In genomic region chr9:20307662-20308061, GRCh38 we compare ENCODE assay signal across 18 cellular contexts.
DNase-seq lines count a peak whose midpoint lies in the region; ATAC-seq and TF ChIP-seq lines count a peak whose summit lies in the region.
"Had no signal": no experiment of that assay in that cellular context is flagged by ENCODE, and none has a peak within 500 bp of the region (broad histone marks: within the 10 kb centered on the region; RNA-seq: fewer than 3 reads in every experiment).

No MANE protein-coding gene starts in this region.

- H3K27ac ChIP-seq in hepatocyte (no peak overlapping the region), osteoblast (ENCODE audit: low read depth, low read length) (no peak overlapping the region), ascending aorta (no peak overlapping the region)

- H3K27me3 ChIP-seq in hepatocyte, result no peaks in the 10 kb centered on the region
- H3K27me3 ChIP-seq in osteoblast (ENCODE audit: insufficient read depth, low read length), result peaks cover 4% of the 10 kb centered on the region
- no peaks in the 10 kb centered on the region for H3K27me3 ChIP-seq in ascending aorta

- H3K9me2 ChIP-seq in hepatocyte (replicated peaks; ENCODE audit: insufficient read depth), result no peaks in the 10 kb centered on the region

- intact Hi-C loops in ascending aorta (cut with DNase I), result no loop called here

- H2AFZ ChIP-seq in hepatocyte (no peak overlapping the region), osteoblast (ENCODE audit: low read length) (peak overlapping the region; percentile 68)

- ATAC-seq in HG03432 (IDR thresholded peaks at IDR 0.05; ENCODE audit: unreplicated experiment), result no peak
- ATAC-seq: Panc1, SK-N-SH treated with all-trans-retinoic acid at 6 μM for 48 hours had no signal

- DNase-seq in NCI-H748 (lab: John Stamatoyannopoulos, UW; ENCODE audit: unreplicated experiment) (peak; percentile 21), NCI-H748 treated with DMSO at 0.1 percent for 48 hours (lab: John Stamatoyannopoulos, UW) (no peak), NCI-H526 treated with DMSO at 0.1 percent for 48 hours (lab: John Stamatoyannopoulos, UW) (peak; percentile 31), hepatocyte (ENCODE audit: low spot score) (no peak), osteoblast (ENCODE audit: insufficient read length, low spot score, missing footprints) (no peak), NOMO-1 treated with DMSO at 0.1 percent for 48 hours (lab: John Stamatoyannopoulos, UW; ENCODE audit: unreplicated experiment) (no peak), ascending aorta (ENCODE audit: low spot score in 2 of 2) (no peak)
- DNase-seq: C1 segment of cervical spinal cord, Caco-2, DMS79, HFFc6, IMR-90, NCI-H1417 treated with DMSO at 0.1 percent for 48 hours, NCI-H2081 treated with DMSO at 0.1 percent for 48 hours, NCI-H446 treated with DMSO at 0.1 percent for 48 hours had no signal

- H3K4me3 ChIP-seq in hepatocyte (no peak overlapping the region), osteoblast (ENCODE audit: insufficient read depth, low read length) (no peak overlapping the region), ascending aorta (no peak overlapping the region)

- H3K9me3 ChIP-seq in hepatocyte (ENCODE audit: low read depth), result no peaks in the 10 kb centered on the region
- H3K9me3 ChIP-seq in osteoblast (ENCODE audit: low read depth, low read length), result no peaks in the 10 kb centered on the region
- no peaks in the 10 kb centered on the region for H3K9me3 ChIP-seq in ascending aorta
- H3K9me3 ChIP-seq: Caco-2 had no signal

- H3K4me1 ChIP-seq in hepatocyte (ENCODE audit: insufficient read depth) (peaks cover 14% of the 10 kb centered on the region), osteoblast (ENCODE audit: insufficient read depth, low read length) (no peaks in the 10 kb centered on the region), ascending aorta (no peaks in the 10 kb centered on the region)
- H3K4me1 ChIP-seq: Caco-2 had no signal

- H3K36me3 ChIP-seq in hepatocyte (replicated peaks; ENCODE audit: insufficient read depth, low read depth) (no peaks in the 10 kb centered on the region), osteoblast (ENCODE audit: insufficient read depth, low read length) (no peaks in the 10 kb centered on the region), ascending aorta (no peaks in the 10 kb centered on the region)

- TF ChIP-seq CTCF in hepatocyte (IDR thresholded peaks at IDR 0.05; ENCODE audit: poor library complexity) (no peak), osteoblast (IDR thresholded peaks at IDR 0.05; ENCODE audit: extremely low read depth, low read depth, low read length) (no peak), ascending aorta (IDR thresholded peaks at IDR 0.05) (no peak)

- no peaks in the 10 kb centered on the region for H4K20me1 ChIP-seq in hepatocyte (ENCODE audit: insufficient read depth, poor library complexity, severe bottlenecking)
- no peaks in the 10 kb centered on the region for H4K20me1 ChIP-seq in osteoblast (ENCODE audit: insufficient read depth, low read length)

- H3K4me2 ChIP-seq in hepatocyte (peak overlapping the region; percentile 16), osteoblast (ENCODE audit: insufficient read depth, low read length) (peak overlapping the region; percentile 43)

- 40% methylated on average over 8 of the region's 8 CpGs for WGBS in hepatocyte (ENCODE audit: low lambda C conversion rate, missing lambda C conversion rate)

- H3K79me2 ChIP-seq in hepatocyte (no peaks in the 10 kb centered on the region), osteoblast (ENCODE audit: insufficient read depth, low read length) (no peaks in the 10 kb centered on the region)

Comparison
In these comparisons a context has a peak if more than half of its experiments do, and no peak if none do; other contexts are left out.
1. DNase-seq: peak in NCI-H748 (single experiment) and NCI-H526 treated with DMSO at 0.1 percent for 48 hours (single experiment); none in NCI-H748 treated with DMSO at 0.1 percent for 48 hours (single experiment), hepatocyte (single experiment), osteoblast (single experiment), NOMO-1 treated with DMSO at 0.1 percent for 48 hours (single experiment) and ascending aorta (0 of 2).